ENCODE assay signal across 27 cellular contexts in genomic region chr17:35878361-35878760, GRCh38. TPM values are rescaled to one million over a fixed set of nuclear protein-coding genes. Genes with fewer than 3 reads are reported as not detected.
DNase-seq lines count a peak whose midpoint lies in the region; ATAC-seq and TF ChIP-seq lines count a peak whose summit lies in the region.
"Had no signal": no experiment of that assay in that cellular context is flagged by ENCODE, and none has a peak within 500 bp of the region (broad histone marks: within the 10 kb centered on the region; RNA-seq: fewer than 3 reads in every experiment).

No MANE protein-coding gene starts in this region.

- no peak overlapping the region for H2AK5ac ChIP-seq in neuronal stem cell (ENCODE audit: low read depth, low read length)

- no peak overlapping the region for H3K23ac ChIP-seq in neuronal stem cell (ENCODE audit: low read depth, low read length, poor library complexity)

- peaks cover 6% of the 10 kb centered on the region for H3K36me3 Mint-ChIP-seq in activated CD4-positive, alpha-beta T cell treated with anti-CD3 and anti-CD28 coated beads, Interleukin-2, amount 10 ng/mL, durations not matched to agents 7 days and 5 days (ENCODE audit: low read depth)
- H3K36me3 Mint-ChIP-seq in CD8-positive, alpha-beta T cell = peaks cover 41% of the 10 kb centered on the region
- H3K36me3 Mint-ChIP-seq in activated T-helper 17 cell treated with anti-CD3 and anti-CD28 coated beads, Interleukin-2, amount 50 U/mL, for 72 hours (ENCODE audit: low read depth) = no peaks in the 10 kb centered on the region
- H3K36me3 Mint-ChIP-seq in naive thymus-derived CD4-positive, alpha-beta T cell = peaks cover 0 to 21% (median 0%) of the 10 kb centered on the region in 5 donors
- H3K36me3 Mint-ChIP-seq: naive B cell had no signal

- TF ChIP-seq EP300 in transverse colon (IDR thresholded peaks at IDR 0.05; ENCODE audit: low read depth) = no peak
- no peak for TF ChIP-seq EP300 in sigmoid colon (IDR thresholded peaks at IDR 0.05)

- no peak overlapping the region for H4K8ac ChIP-seq in neuronal stem cell (ENCODE audit: low read depth, low read length)

- no peaks in the 10 kb centered on the region for H3K9me3 Mint-ChIP-seq in activated CD4-positive, alpha-beta T cell treated with anti-CD3 and anti-CD28 coated beads, Interleukin-2, amount 10 ng/mL, durations not matched to agents 7 days and 5 days
- no peaks in the 10 kb centered on the region for H3K9me3 Mint-ChIP-seq in CD8-positive, alpha-beta T cell
- no peaks in the 10 kb centered on the region for H3K9me3 Mint-ChIP-seq in activated T-helper 17 cell treated with anti-CD3 and anti-CD28 coated beads, Interleukin-2, amount 50 U/mL, for 72 hours
- H3K9me3 Mint-ChIP-seq in naive thymus-derived CD4-positive, alpha-beta T cell = no peaks in the 10 kb centered on the region
- H3K9me3 Mint-ChIP-seq: naive B cell had no signal

- TF ChIP-seq POLR2A in transverse colon (IDR thresholded peaks at IDR 0.05) (no peak), sigmoid colon (IDR thresholded peaks at IDR 0.05) (no peak)

- H3K9me3 ChIP-seq in CD8-positive, alpha-beta T cell (ENCODE audit: low read length) = no peaks in the 10 kb centered on the region
- H3K9me3 ChIP-seq in naive thymus-derived CD4-positive, alpha-beta T cell (ENCODE audit: control insufficient read depth in 2 of 3, low read length in 3 of 3) = no peaks in the 10 kb centered on the region
- H3K9me3 ChIP-seq in transverse colon (no peaks in the 10 kb centered on the region), neuronal stem cell (replicated peaks in 1 of 2; ENCODE audit: control insufficient read depth in 2 of 2, insufficient read depth in 1 of 2, low read depth in 1 of 2, low read length in 2 of 2) (no peaks in the 10 kb centered on the region), sigmoid colon (no peaks in the 10 kb centered on the region)
- H3K9me3 ChIP-seq: ascending aorta, heart left ventricle, uterus had no signal

- H4K91ac ChIP-seq in neuronal stem cell (ENCODE audit: low read depth, low read length, poor library complexity) = no peak overlapping the region

- peak overlapping the region; percentile 64 for H3K4me3 Mint-ChIP-seq in activated CD4-positive, alpha-beta T cell treated with anti-CD3 and anti-CD28 coated beads, Interleukin-2, amount 10 ng/mL, durations not matched to agents 7 days and 5 days
- H3K4me3 Mint-ChIP-seq in CD8-positive, alpha-beta T cell = peak overlapping the region; percentile 93
- H3K4me3 Mint-ChIP-seq in activated T-helper 17 cell treated with anti-CD3 and anti-CD28 coated beads, Interleukin-2, amount 50 U/mL, for 72 hours = peak overlapping the region; percentile 69
- peak overlapping the region in 3 of 10 donors; percentile 11 to 64 (median 44) for H3K4me3 Mint-ChIP-seq in naive thymus-derived CD4-positive, alpha-beta T cell

- no peak overlapping the region for H3K14ac ChIP-seq in neuronal stem cell (ENCODE audit: low read length)

- no peak overlapping the region for H3K18ac ChIP-seq in neuronal stem cell (ENCODE audit: low read length)

- no peak overlapping the region for H2BK12ac ChIP-seq in neuronal stem cell (ENCODE audit: low read length)

- in situ Hi-C loops in transverse colon (cut with MboI; ENCODE audit: low pct_ligation_motif_present in 1 of 4, low pct_unique_long_range_greater_than_20kb in 1 of 4, low sequenced_read_pairs in 3 of 4) = no loop called here

- intact Hi-C loops in CD8-positive, alpha-beta T cell (cut with DNase I, micrococcal nuclease) = loop anchor here (2.0 to 5.0 kb wide), 3 partner anchors 22 to 54 kb away; partner anchors contain the start of gene RDM1 (in 1 of the 2)
- intact Hi-C loops in naive thymus-derived CD4-positive, alpha-beta T cell (cut with micrococcal nuclease) = no loop called here
- intact Hi-C loops in transverse colon (cut with DNase I; ENCODE audit: low total_unique reads) = no loop called here
- intact Hi-C loops in sigmoid colon (cut with DNase I) = no loop called here

- no peak for TF ChIP-seq CTCF in CD8-positive, alpha-beta T cell (IDR thresholded peaks at IDR 0.05)
- TF ChIP-seq CTCF in transverse colon (IDR thresholded peaks at IDR 0.05) (no peak), sigmoid colon (IDR thresholded peaks at IDR 0.05) (no peak)

- WGBS in transverse colon (ENCODE audit: low coverage in 1 of 2), 2 donors = 60 to 70% methylated on average over 1 to 4 of the region's 4 CpGs
- no CpG with 5 or more reads among the region's 4 CpGs for WGBS in neuronal stem cell (ENCODE audit: extremely low coverage in 2 of 2, insufficient read length in 2 of 2, insufficient replicate concordance in 1 of 2), 2 donors
- WGBS in sigmoid colon, 2 donors = 61 to 70% methylated on average over 4 of the region's 4 CpGs

- H3K27me3 Mint-ChIP-seq in activated CD4-positive, alpha-beta T cell treated with anti-CD3 and anti-CD28 coated beads, Interleukin-2, amount 10 ng/mL, durations not matched to agents 7 days and 5 days = no peaks in the 10 kb centered on the region
- no peaks in the 10 kb centered on the region for H3K27me3 Mint-ChIP-seq in CD8-positive, alpha-beta T cell (ENCODE audit: low read depth)
- peaks cover 5% of the 10 kb centered on the region for H3K27me3 Mint-ChIP-seq in activated T-helper 17 cell treated with anti-CD3 and anti-CD28 coated beads, Interleukin-2, amount 50 U/mL, for 72 hours
- peaks cover 0 to 8% (median 0%) of the 10 kb centered on the region in 5 donors for H3K27me3 Mint-ChIP-seq in naive thymus-derived CD4-positive, alpha-beta T cell

- no peak overlapping the region for H2BK120ac ChIP-seq in neuronal stem cell (ENCODE audit: low read depth, low read length)

- no peak overlapping the region for H3K27ac ChIP-seq in CD8-positive, alpha-beta T cell (ENCODE audit: low read depth, low read length)
- no peak overlapping the region for H3K27ac ChIP-seq in naive thymus-derived CD4-positive, alpha-beta T cell (ENCODE audit: low read depth, low read length)
- no peak overlapping the region for H3K27ac ChIP-seq in transverse colon
- no peak overlapping the region for H3K27ac ChIP-seq in neuronal stem cell (replicated peaks; ENCODE audit: low read length)
- H3K27ac ChIP-seq in sigmoid colon = no peak overlapping the region
- H3K27ac ChIP-seq: ascending aorta, parathyroid adenoma, uterus, VCaP had no signal

- POLR2A ChIA-PET in activated CD4-positive, alpha-beta T cell treated with anti-CD3 and anti-CD28 coated beads, Interleukin-2, amount 10 ng/mL, durations not matched to agents 7 days and 5 days (lab: Charles Lee) = no interaction called here
- POLR2A ChIA-PET in CD8-positive, alpha-beta T cell (lab: Charles Lee) = interaction anchor here (0.9 to 10.2 kb wide), 10 partner anchors 10 to 60 kb away, joined by 3 to 98 read pairs (median 4); partner anchors contain the start of genes HEATR9 and RDM1
- POLR2A ChIA-PET in naive thymus-derived CD4-positive, alpha-beta T cell (lab: Charles Lee) = no interaction called here

- no peak for DNase-seq in activated CD4-positive, alpha-beta T cell treated with anti-CD3 and anti-CD28 coated beads, Interleukin-2, amount 10 ng/mL, durations not matched to agents 7 days and 5 days
- no peak for DNase-seq in activated CD4-positive, alpha-beta T cell treated with anti-CD3 and anti-CD28 coated beads for 4 hours
- peak in 2 of 7 experiments; percentile 30 to 65 for DNase-seq in CD8-positive, alpha-beta T cell
- no peak for DNase-seq in naive thymus-derived CD4-positive, alpha-beta T cell
- DNase-seq in transverse colon (no peak), neuronal stem cell (ENCODE audit: low spot score) (no peak), sigmoid colon (no peak)
- DNase-seq: activated effector memory CD4-positive, alpha-beta T cell treated with Interleukin-2 at 50 U/mL for 16 hours; C1 segment of cervical spinal cord; central memory CD4-positive, alpha-beta T cell; EL; GOT3; heart left ventricle; mesendoderm; naive B cell; NCI-H1092; NCI-H2029 treated with DMSO at 0.1 percent for 48 hours; PC-3; right cardiac atrium; SHP77; uterus had no signal

- H3K9ac ChIP-seq in neuronal stem cell (ENCODE audit: low read depth, low read length, poor library complexity) = no peak overlapping the region
- H3K9ac ChIP-seq: parathyroid adenoma had no signal

- no peak overlapping the region for H3K4me3 ChIP-seq in CD8-positive, alpha-beta T cell (ENCODE audit: low read depth, low read length)
- peak overlapping the region; percentile 31 for H3K4me3 ChIP-seq in naive thymus-derived CD4-positive, alpha-beta T cell (ENCODE audit: low read length)
- H3K4me3 ChIP-seq in transverse colon (peak overlapping the region in 1 of 4 donors; percentile 18), neuronal stem cell (ENCODE audit: low read length in 2 of 2) (no peak overlapping the region), sigmoid colon (no peak overlapping the region)
- H3K4me3 ChIP-seq: ascending aorta, uterus had no signal

- peaks cover 63% of the 10 kb centered on the region for H3K4me1 Mint-ChIP-seq in activated CD4-positive, alpha-beta T cell treated with anti-CD3 and anti-CD28 coated beads, Interleukin-2, amount 10 ng/mL, durations not matched to agents 7 days and 5 days
- H3K4me1 Mint-ChIP-seq in CD8-positive, alpha-beta T cell (ENCODE audit: low read depth) = peaks cover 48% of the 10 kb centered on the region
- peaks cover 18% of the 10 kb centered on the region for H3K4me1 Mint-ChIP-seq in activated T-helper 17 cell treated with anti-CD3 and anti-CD28 coated beads, Interleukin-2, amount 50 U/mL, for 72 hours
- H3K4me1 Mint-ChIP-seq in naive thymus-derived CD4-positive, alpha-beta T cell = peaks cover 6 to 55% (median 15%) of the 10 kb centered on the region in 7 donors

- H3K27me3 ChIP-seq in CD8-positive, alpha-beta T cell (ENCODE audit: insufficient read depth, low read length) = no peaks in the 10 kb centered on the region
- no peaks in the 10 kb centered on the region for H3K27me3 ChIP-seq in naive thymus-derived CD4-positive, alpha-beta T cell (ENCODE audit: control insufficient read depth in 2 of 2, insufficient read depth in 2 of 2, low read length in 2 of 2)
- H3K27me3 ChIP-seq in transverse colon (no peaks in the 10 kb centered on the region), neuronal stem cell (ENCODE audit: control insufficient read depth in 3 of 3, insufficient read depth in 3 of 3, low read depth in 1 of 3, low read length in 3 of 3) (no peaks in the 10 kb centered on the region), sigmoid colon (no peaks in the 10 kb centered on the region)
- H3K27me3 ChIP-seq: ascending aorta, heart left ventricle, uterus had no signal

- no peak overlapping the region for H2BK15ac ChIP-seq in neuronal stem cell (ENCODE audit: low read length)

- H3K4me1 ChIP-seq in CD8-positive, alpha-beta T cell (ENCODE audit: insufficient read depth, low read length) = peaks cover 18% of the 10 kb centered on the region
- peaks cover 6 to 41% of the 10 kb centered on the region in 2 donors for H3K4me1 ChIP-seq in naive thymus-derived CD4-positive, alpha-beta T cell (ENCODE audit: control insufficient read depth in 2 of 2, insufficient read depth in 2 of 2, low read length in 2 of 2)
- H3K4me1 ChIP-seq in transverse colon (no peaks in the 10 kb centered on the region), neuronal stem cell (ENCODE audit: control insufficient read depth in 2 of 2, insufficient read depth in 1 of 2, low read depth in 1 of 2, low read length in 2 of 2) (peaks cover 1 to 4% of the 10 kb centered on the region in 2 donors), sigmoid colon (no peaks in the 10 kb centered on the region)
- H3K4me1 ChIP-seq: ascending aorta, parathyroid adenoma, uterus had no signal

- CTCF ChIA-PET in activated CD4-positive, alpha-beta T cell treated with anti-CD3 and anti-CD28 coated beads, Interleukin-2, amount 10 ng/mL, durations not matched to agents 7 days and 5 days (lab: Charles Lee) = interaction anchor here (1.1 to 4.0 kb wide), 4 partner anchors 8 to 12 kb away, joined by 3 to 23 read pairs (median 4); partner anchors contain the start of gene HEATR9
- CTCF ChIA-PET in CD8-positive, alpha-beta T cell (lab: Charles Lee) = interaction anchor here (1.3 to 3.1 kb wide), 2 partner anchors 10 to 27 kb away, joined by 3 to 8 read pairs; partner anchors contain the start of gene HEATR9
- CTCF ChIA-PET in naive thymus-derived CD4-positive, alpha-beta T cell (lab: Charles Lee) = no interaction called here

- no peak overlapping the region for H3K4ac ChIP-seq in neuronal stem cell (ENCODE audit: low read length)

- H3K36me3 ChIP-seq in CD8-positive, alpha-beta T cell (ENCODE audit: insufficient read depth, low read length) = no peaks in the 10 kb centered on the region
- H3K36me3 ChIP-seq in naive thymus-derived CD4-positive, alpha-beta T cell (ENCODE audit: control insufficient read depth in 2 of 3, insufficient read depth in 3 of 3, low read length in 3 of 3) = peaks cover 0 to 25% (median 0%) of the 10 kb centered on the region in 3 experiments
- no peaks in the 10 kb centered on the region for H3K36me3 ChIP-seq in transverse colon
- no peaks in the 10 kb centered on the region for H3K36me3 ChIP-seq in neuronal stem cell (replicated peaks in 1 of 2; ENCODE audit: control insufficient read depth in 2 of 2, insufficient read depth in 2 of 2, low read length in 2 of 2)
- no peaks in the 10 kb centered on the region for H3K36me3 ChIP-seq in sigmoid colon
- H3K36me3 ChIP-seq: ascending aorta, heart left ventricle, uterus had no signal

- no peaks in the 10 kb centered on the region for H3K79me1 ChIP-seq in neuronal stem cell (ENCODE audit: low read depth, low read length)

- peak overlapping the region; percentile 32 for H3K27ac Mint-ChIP-seq in activated CD4-positive, alpha-beta T cell treated with anti-CD3 and anti-CD28 coated beads, Interleukin-2, amount 10 ng/mL, durations not matched to agents 7 days and 5 days
- H3K27ac Mint-ChIP-seq in CD8-positive, alpha-beta T cell = peak overlapping the region; percentile 95
- H3K27ac Mint-ChIP-seq in activated T-helper 17 cell treated with anti-CD3 and anti-CD28 coated beads, Interleukin-2, amount 50 U/mL, for 72 hours = peak overlapping the region; percentile 92
- peak overlapping the region in 1 of 9 donors; percentile 64 for H3K27ac Mint-ChIP-seq in naive thymus-derived CD4-positive, alpha-beta T cell

- no peak for ATAC-seq in CD8-positive, alpha-beta T cell
- ATAC-seq in activated T-helper 17 cell treated with anti-CD3 and anti-CD28 coated beads, Interleukin-2, amount 50 U/mL, for 72 hours (replicated peaks) = no peak
- ATAC-seq in naive thymus-derived CD4-positive, alpha-beta T cell = no peak
- ATAC-seq: heart left ventricle, PC-3, right cardiac atrium had no signal

- no peak overlapping the region for H3K4me2 ChIP-seq in neuronal stem cell (ENCODE audit: insufficient read depth, low read length, poor library complexity, severe bottlenecking)

- no peak overlapping the region for H2AFZ ChIP-seq in neuronal stem cell (ENCODE audit: low read length)
- H2AFZ ChIP-seq: parathyroid adenoma had no signal

- no peak overlapping the region for H2BK5ac ChIP-seq in neuronal stem cell (ENCODE audit: low read length)

RNA-seq across cellular contexts. Expression of gene CCL5, which starts 1.8 kb away (rescaled TPM):
- total RNA-seq in activated CD4-positive, alpha-beta T cell treated with anti-CD3 and anti-CD28 coated beads, Interleukin-2, amount 10 ng/mL, durations not matched to agents 7 days and 5 days = 10 to 100 TPM; 68.7 to 81.3 TPM
- 100 to 1,000 TPM; 398 to 442 TPM for total RNA-seq in CD8-positive, alpha-beta T cell
- total RNA-seq in activated T-helper 17 cell treated with anti-CD3 and anti-CD28 coated beads, Interleukin-2, amount 50 U/mL, for 72 hours = 10 to 100 TPM; 17.2 to 22.5 TPM
- 100 to 1,000 TPM in 1 of 5 experiments, 10 to 100 TPM in 4; 17.0 to 192 (median 29.1) TPM for total RNA-seq in naive thymus-derived CD4-positive, alpha-beta T cell
- 1 to 10 TPM; 2.8 to 4.1 TPM for polyA plus RNA-seq in naive thymus-derived CD4-positive, alpha-beta T cell
- 10 to 100 TPM in 2 of 4 donors, 1 to 10 TPM in 2; 1.8 to 12.8 (median 6.2) TPM for total RNA-seq in transverse colon
- 0.06 TPM for polyA plus RNA-seq in neuronal stem cell (2013, experiment 1 of 2)
- 0.03 TPM for polyA plus RNA-seq in neuronal stem cell (2013, experiment 2 of 2)
- 1 to 10 TPM in 3 of 4 donors, not detected in 1; 1.8 to 3.3 (median 2.4) TPM for total RNA-seq in sigmoid colon
- polyA plus RNA-seq in sigmoid colon = 10 to 100 TPM in 1 of 3 donors, 1 to 10 TPM in 2; 2.3 to 15.5 (median 3.6) TPM
- total RNA-seq: A673, PC-3 had no signal

RNA-seq across cellular contexts. Expression of gene HEATR9, which starts 9.7 kb away (rescaled TPM):
- total RNA-seq in activated CD4-positive, alpha-beta T cell treated with anti-CD3 and anti-CD28 coated beads, Interleukin-2, amount 10 ng/mL, durations not matched to agents 7 days and 5 days = under 1 TPM; 0.17 to 0.27 TPM
- total RNA-seq in CD8-positive, alpha-beta T cell = 1 to 10 TPM; 2.1 to 2.5 TPM
- total RNA-seq in activated T-helper 17 cell treated with anti-CD3 and anti-CD28 coated beads, Interleukin-2, amount 50 U/mL, for 72 hours = under 1 TPM in 1 of 2 donors, not detected in 1; 0.24 TPM
- 1 to 10 TPM in 1 of 5 experiments, under 1 TPM in 1, not detected in 3; 0.22 to 1.9 TPM for total RNA-seq in naive thymus-derived CD4-positive, alpha-beta T cell
- under 1 TPM in 1 of 2 donors, not detected in 1; 0.09 TPM for polyA plus RNA-seq in naive thymus-derived CD4-positive, alpha-beta T cell
- total RNA-seq in transverse colon = not detected
- polyA plus RNA-seq in neuronal stem cell (2013, experiment 1 of 2) = not detected
- not detected for polyA plus RNA-seq in neuronal stem cell (2013, experiment 2 of 2)
- not detected for total RNA-seq in sigmoid colon
- polyA plus RNA-seq in sigmoid colon = under 1 TPM in 1 of 3 donors, not detected in 2; 0.06 TPM
- total RNA-seq: A673, ascending aorta, LHCN-M2, PC-3, right cardiac atrium, uterus had no signal
- polyA plus RNA-seq: heart left ventricle, right cardiac atrium had no signal

RNA-seq across cellular contexts. Expression of gene RDM1, which starts 52.2 kb away (rescaled TPM):
- 1 to 10 TPM; 7.0 to 7.9 TPM for total RNA-seq in activated CD4-positive, alpha-beta T cell treated with anti-CD3 and anti-CD28 coated beads, Interleukin-2, amount 10 ng/mL, durations not matched to agents 7 days and 5 days
- total RNA-seq in CD8-positive, alpha-beta T cell = under 1 TPM in 1 of 2 experiments, not detected in 1; 0.27 TPM
- 1 to 10 TPM; 2.0 to 4.3 TPM for total RNA-seq in activated T-helper 17 cell treated with anti-CD3 and anti-CD28 coated beads, Interleukin-2, amount 50 U/mL, for 72 hours
- total RNA-seq in naive thymus-derived CD4-positive, alpha-beta T cell = 1 to 10 TPM in 1 of 5 experiments, not detected in 4; 6.9 TPM
- under 1 TPM in 1 of 2 donors, not detected in 1; 0.39 TPM for polyA plus RNA-seq in naive thymus-derived CD4-positive, alpha-beta T cell
- total RNA-seq in transverse colon = 10 to 100 TPM in 1 of 4 donors, not detected in 3; 39.2 TPM
- polyA plus RNA-seq in neuronal stem cell (2013, experiment 1 of 2) = 19.7 TPM
- 21.0 TPM for polyA plus RNA-seq in neuronal stem cell (2013, experiment 2 of 2)
- total RNA-seq in sigmoid colon = not detected
- polyA plus RNA-seq in sigmoid colon = 1 to 10 TPM in 1 of 3 donors, under 1 TPM in 1, not detected in 1; 0.92 to 3.6 TPM
- total RNA-seq: ascending aorta, right cardiac atrium had no signal
- polyA plus RNA-seq: heart left ventricle, right cardiac atrium had no signal

Comparison
In these comparisons a context has a peak if more than half of its experiments do, and no peak if none do; other contexts are left out.
1. intact Hi-C loops: an anchor here in CD8-positive, alpha-beta T cell (2.0 to 5.0 kb wide); none called in naive thymus-derived CD4-positive, alpha-beta T cell, transverse colon and sigmoid colon.